8 cellular contexts compared by ENCODE assay signal in genomic region chr1:38872401-38873026, GRCh38. TPM values are rescaled to one million over a fixed set of nuclear protein-coding genes. Genes with fewer than 3 reads are reported as not detected.
DNase-seq lines count a peak whose midpoint lies in the region; ATAC-seq and TF ChIP-seq lines count a peak whose summit lies in the region.

No MANE protein-coding gene starts in this region.

- H3K9me3 ChIP-seq in SK-N-SH: no peaks in the 10 kb centered on the region

- H3F3A ChIP-seq in SK-N-SH (replicated peaks; ENCODE audit: insufficient read depth): peaks cover 5% of the 10 kb centered on the region

- TF ChIP-seq CTCF in SK-N-SH (IDR thresholded peaks at IDR 0.05) (no peak), lower leg skin (IDR thresholded peaks at IDR 0.05) (no peak)

- no peak for DNase-seq in Right ventricle myocardium inferior (ENCODE audit: missing footprints)
- no peak for DNase-seq in cardiac septum (ENCODE audit: low spot score)
- no peak for DNase-seq in SK-N-SH
- peak; percentile 24 for DNase-seq in central memory CD4-positive, alpha-beta T cell
- DNase-seq in lower leg skin (ENCODE audit: low spot score in 2 of 2): no peak
- no peak for DNase-seq in NCI-H1417 treated with DMSO at 0.1 percent for 48 hours (lab: John Stamatoyannopoulos, UW)

- H3K27me3 Mint-ChIP-seq in stimulated activated naive CD8-positive, alpha-beta T cell treated with anti-CD3 and anti-CD28 coated beads, Interleukin-15, Interleukin-2, amounts not matched to agents 100 ng/mL and 50 ng/mL, for 24 hours: no peaks in the 10 kb centered on the region

- H3K79me2 ChIP-seq in SK-N-SH (ENCODE audit: insufficient read depth): peaks cover 44% of the 10 kb centered on the region

- H3K36me3 ChIP-seq in SK-N-SH (replicated peaks in 1 of 2; ENCODE audit: control insufficient read depth in 1 of 2, insufficient read depth in 2 of 2, low read length in 1 of 2): peaks cover 0 to 8% of the 10 kb centered on the region in 2 experiments

- peak overlapping the region; percentile 78 for H3K9ac ChIP-seq in SK-N-SH

- H3K4me3 ChIP-seq in SK-N-SH (ENCODE audit: low read depth in 2 of 2, low read length in 1 of 2) (peak overlapping the region; percentile 88 to 97), lower leg skin (ENCODE audit: low read depth, poor library complexity, severe bottlenecking) (peak overlapping the region; percentile 65)

- H3K27ac ChIP-seq in SK-N-SH (ENCODE audit: low read depth in 2 of 2, low read length in 1 of 2): peak overlapping the region; percentile 36 to 38; a peak in 2 of 4 replicates

- peak overlapping the region; percentile 70 for H2AFZ ChIP-seq in SK-N-SH (ENCODE audit: low read depth)

- H3K27ac Mint-ChIP-seq in stimulated activated naive CD8-positive, alpha-beta T cell treated with anti-CD3 and anti-CD28 coated beads, Interleukin-15, Interleukin-2, amounts not matched to agents 100 ng/mL and 50 ng/mL, for 24 hours: peak overlapping the region; percentile 81

- TF ChIP-seq POLR2A in lower leg skin (IDR thresholded peaks at IDR 0.05): no peak

- CTCF ChIA-PET in SK-N-SH (lab: Yijun Ruan, JAX): interaction anchor here (1.0 to 1.9 kb wide), 4 partner anchors 10 to 226 kb away, joined by 3 to 4 read pairs (median 3); no protein-coding TSS in a partner anchor

- TF ChIP-seq RAD21 in SK-N-SH (IDR thresholded peaks at IDR 0.05; ENCODE audit: low read length): no peak

- no peaks in the 10 kb centered on the region for H3K9me2 ChIP-seq in SK-N-SH

- H3K4me3 Mint-ChIP-seq in stimulated activated naive CD8-positive, alpha-beta T cell treated with anti-CD3 and anti-CD28 coated beads, Interleukin-15, Interleukin-2, amounts not matched to agents 100 ng/mL and 50 ng/mL, for 24 hours: peak overlapping the region; percentile 93

- TF ChIP-seq EP300 in SK-N-SH (IDR thresholded peaks at IDR 0.05; ENCODE audit: borderline replicate concordance in 1 of 2, low read depth in 1 of 2, low read length in 1 of 2): no peak

- intact Hi-C loops in Right ventricle myocardium inferior (cut with DNase I) (loop anchor here (1.0 to 5.0 kb wide), 2 partner anchors 12 to 120 kb away; partner anchors contain the start of gene AKIRIN1), cardiac septum (cut with DNase I) (no loop called here), lower leg skin (cut with DNase I; ENCODE audit: low total_unique reads) (no loop called here)

- H3K27me3 ChIP-seq in SK-N-SH (ENCODE audit: insufficient read depth): no peaks in the 10 kb centered on the region

- ATAC-seq in Right ventricle myocardium inferior: peak; percentile 15
- ATAC-seq in HG03103 (IDR thresholded peaks at IDR 0.05; ENCODE audit: low read depth, unreplicated experiment): peak; percentile 13

- no peaks in the 10 kb centered on the region for H4K20me1 ChIP-seq in SK-N-SH (ENCODE audit: insufficient read depth)

- H3K9me3 Mint-ChIP-seq in stimulated activated naive CD8-positive, alpha-beta T cell treated with anti-CD3 and anti-CD28 coated beads, Interleukin-15, Interleukin-2, amounts not matched to agents 100 ng/mL and 50 ng/mL, for 24 hours: no peaks in the 10 kb centered on the region

- WGBS in SK-N-SH (ENCODE audit: low lambda C conversion rate): 15% methylated on average over 6 of the region's 25 CpGs
- WGBS in lower leg skin, 2 donors: 3 to 5% methylated on average over 25 of the region's 25 CpGs

- peaks cover 28% of the 10 kb centered on the region for H3K4me1 Mint-ChIP-seq in stimulated activated naive CD8-positive, alpha-beta T cell treated with anti-CD3 and anti-CD28 coated beads, Interleukin-15, Interleukin-2, amounts not matched to agents 100 ng/mL and 50 ng/mL, for 24 hours (ENCODE audit: low read depth)

- POLR2A ChIA-PET in SK-N-SH (lab: Yijun Ruan, JAX): interaction anchor here (0.6 to 1.5 kb wide), 2 partner anchors 16 to 154 kb away, joined by 3 to 5 read pairs; partner anchors contain the start of gene NDUFS5

- H3K4me1 ChIP-seq in SK-N-SH (ENCODE audit: control insufficient read depth in 1 of 2, insufficient read depth in 2 of 2, low read depth in 1 of 2, low read length in 1 of 2): peaks cover 6% of the 10 kb centered on the region in 2 experiments; a peak in 2 of 4 replicates

- peak overlapping the region; percentile 94 for H3K4me2 ChIP-seq in SK-N-SH

- peaks cover 21% of the 10 kb centered on the region for H3K36me3 Mint-ChIP-seq in stimulated activated naive CD8-positive, alpha-beta T cell treated with anti-CD3 and anti-CD28 coated beads, Interleukin-15, Interleukin-2, amounts not matched to agents 100 ng/mL and 50 ng/mL, for 24 hours (ENCODE audit: low read depth)

TF ChIP-seq in SK-N-SH, 30 proteins besides CTCF, POLR2A, EP300 and RAD21:
- TF ChIP-seq SMC3 (IDR thresholded peaks at IDR 0.05; ENCODE audit: low read depth, low read length): no peak
- no peak for TF ChIP-seq NFIC (IDR thresholded peaks at IDR 0.05; ENCODE audit: borderline replicate concordance)
- TF ChIP-seq NRF1 (IDR thresholded peaks at IDR 0.05; ENCODE audit: low read depth, low read length): no peak
- TF ChIP-seq RFX5 (IDR thresholded peaks at IDR 0.05; ENCODE audit: low read length): no peak
- TF ChIP-seq FOXJ3 (CRISPR knock-in tag; IDR thresholded peaks at IDR 0.05): no peak
- no peak for TF ChIP-seq POLR2AphosphoS5 (IDR thresholded peaks at IDR 0.05; ENCODE audit: low read depth, low read length)
- TF ChIP-seq EZH2phosphoT487 (IDR thresholded peaks at IDR 0.05; ENCODE audit: borderline replicate concordance, low read depth): no peak
- no peak for TF ChIP-seq SIN3A (IDR thresholded peaks at IDR 0.05; ENCODE audit: borderline replicate concordance, low read depth, low read length)
- TF ChIP-seq USF2 (IDR thresholded peaks at IDR 0.05; ENCODE audit: borderline replicate concordance, low read depth, low read length): no peak
- no peak for TF ChIP-seq RCOR1 (IDR thresholded peaks at IDR 0.05; ENCODE audit: low read length)
- TF ChIP-seq RXRA (IDR thresholded peaks at IDR 0.05; ENCODE audit: borderline replicate concordance, low read depth): no peak
- TF ChIP-seq, protein P1, sequence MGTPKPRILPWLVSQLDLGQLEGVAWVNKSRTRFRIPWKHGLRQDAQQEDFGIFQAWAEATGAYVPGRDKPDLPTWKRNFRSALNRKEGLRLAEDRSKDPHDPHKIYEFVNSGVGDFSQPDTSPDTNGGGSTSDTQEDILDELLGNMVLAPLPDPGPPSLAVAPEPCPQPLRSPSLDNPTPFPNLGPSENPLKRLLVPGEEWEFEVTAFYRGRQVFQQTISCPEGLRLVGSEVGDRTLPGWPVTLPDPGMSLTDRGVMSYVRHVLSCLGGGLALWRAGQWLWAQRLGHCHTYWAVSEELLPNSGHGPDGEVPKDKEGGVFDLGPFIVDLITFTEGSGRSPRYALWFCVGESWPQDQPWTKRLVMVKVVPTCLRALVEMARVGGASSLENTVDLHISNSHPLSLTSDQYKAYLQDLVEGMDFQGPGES (IDR thresholded peaks at IDR 0.05; ENCODE audit: low read depth, low read length): no peak
- TF ChIP-seq GABPA (IDR thresholded peaks at IDR 0.05; ENCODE audit: low read depth): no peak
- TF ChIP-seq ELF1 (IDR thresholded peaks at IDR 0.05): no peak

RNA-seq across cellular contexts. Expression of gene MYCBP, which starts 0.6 kb away (rescaled TPM):
- total RNA-seq in Right ventricle myocardium inferior (16.8 TPM), cardiac septum (7.7 TPM), lower leg skin (10 to 100 TPM; 14.6 to 27.3 (median 16.6) TPM)
- polyA plus RNA-seq in SK-N-SH (2012; rRNA removed): 16.0 and 17.5 TPM in 2 replicates
- 21.2 and 27.7 TPM in 2 replicates for polyA plus RNA-seq in SK-N-SH (2012; cell fraction: cytosol; rRNA removed)
- 4.6 and 8.0 TPM in 2 replicates for polyA plus RNA-seq in SK-N-SH (2012; cell fraction: nucleus; rRNA removed)

RNA-seq across cellular contexts. Expression of gene GJA9, which starts 8.9 kb away (rescaled TPM):
- total RNA-seq in Right ventricle myocardium inferior (not detected), cardiac septum (not detected), lower leg skin (under 1 TPM in 3 of 4 donors, not detected in 1; 0.19 to 0.89 (median 0.22) TPM)
- polyA plus RNA-seq in SK-N-SH (2012; rRNA removed): not detected in 2 replicates
- not detected in 2 replicates for polyA plus RNA-seq in SK-N-SH (2012; cell fraction: cytosol; rRNA removed)
- not detected in 2 replicates for polyA plus RNA-seq in SK-N-SH (2012; cell fraction: nucleus; rRNA removed)

RNA-seq across cellular contexts. Expression of gene RRAGC, which starts 12.9 kb away (rescaled TPM):
- 24.6 TPM for total RNA-seq in Right ventricle myocardium inferior
- total RNA-seq in cardiac septum: 23.6 TPM
- 8.8 and 9.6 TPM in 2 replicates for polyA plus RNA-seq in SK-N-SH (2012; rRNA removed)
- polyA plus RNA-seq in SK-N-SH (2012; cell fraction: cytosol; rRNA removed): 16.9 and 21.5 TPM in 2 replicates
- polyA plus RNA-seq in SK-N-SH (2012; cell fraction: nucleus; rRNA removed): 3.9 and 6.7 TPM in 2 replicates
- 10 to 100 TPM; 19.5 to 27.7 (median 21.6) TPM for total RNA-seq in lower leg skin
